1 cellular context compared by ENCODE assay signal in genomic region chr1:221708076-221708571, GRCh38.
TF ChIP-seq lines count a peak whose summit lies in the region.

No MANE protein-coding gene starts in this region.

TF ChIP-seq in K562, 482 proteins besides CTCF, POLR2A, EP300 and RAD21 (continued from another document and continues in another):
- peak; percentile 96 for TF ChIP-seq ZNF592 (IDR thresholded peaks at IDR 0.05)
- TF ChIP-seq GTF2E2 (tag; IDR thresholded peaks at IDR 0.05) = no peak
- TF ChIP-seq CHD4 (IDR thresholded peaks at IDR 0.05; ENCODE audit: insufficient read depth, insufficient replicate concordance, low read depth, low read length, poor library complexity, severe bottlenecking) = no peak
- no peak for TF ChIP-seq ZKSCAN3 (CRISPR knock-in tag; IDR thresholded peaks at IDR 0.05)
- peak; percentile 85 for TF ChIP-seq POLR2H (tag; IDR thresholded peaks at IDR 0.05; ENCODE audit: low read depth)
- no peak for TF ChIP-seq RBM15 (IDR thresholded peaks at IDR 0.05; ENCODE audit: insufficient read depth, low read length)
- no peak for TF ChIP-seq POU5F1 (IDR thresholded peaks at IDR 0.05; ENCODE audit: borderline replicate concordance, low read depth, low read length, partially characterized antibody)
- TF ChIP-seq SMAD4 (CRISPR knock-in tag; conservative IDR thresholded peaks at IDR 0.05) = peak; percentile 98
- TF ChIP-seq TFAM (CRISPR knock-in tag; conservative IDR thresholded peaks at IDR 0.05) = no peak
- TF ChIP-seq NRF1 (conservative IDR thresholded peaks at IDR 0.05 in 1 of 2, IDR thresholded peaks at IDR 0.05 in 1 of 2) = no peak
- TF ChIP-seq ZNF384 (IDR thresholded peaks at IDR 0.05; ENCODE audit: low read depth, low read length) = no peak
- TF ChIP-seq POLR2B (IDR thresholded peaks at IDR 0.05; ENCODE audit: low read depth, partially characterized antibody) = no peak
- TF ChIP-seq ZNF766 (CRISPR knock-in tag; conservative IDR thresholded peaks at IDR 0.05) = peak; percentile 92
- TF ChIP-seq SAP30 (IDR thresholded peaks at IDR 0.05; ENCODE audit: borderline replicate concordance, insufficient read depth, low read depth, low read length, poor library complexity, severe bottlenecking) = no peak
- TF ChIP-seq COPS2 (conservative IDR thresholded peaks at IDR 0.05) = no peak
- no peak for TF ChIP-seq NR2F6 (CRISPR knock-in tag; IDR thresholded peaks at IDR 0.05)
- peak; percentile 83 for TF ChIP-seq TCF3 (CRISPR knock-in tag; IDR thresholded peaks at IDR 0.05)
- no peak for TF ChIP-seq KDM2B (CRISPR knock-in tag; IDR thresholded peaks at IDR 0.05)
- no peak for TF ChIP-seq HIVEP1 (CRISPR knock-in tag; IDR thresholded peaks at IDR 0.05)
- TF ChIP-seq THRB (CRISPR knock-in tag; conservative IDR thresholded peaks at IDR 0.05) = no peak
- no peak; the same call in 1 of the 2 replicates for TF ChIP-seq IFI16 (CRISPR knock-in tag; IDR thresholded peaks at IDR 0.05)
- TF ChIP-seq MLLT1 (IDR thresholded peaks at IDR 0.05) = peak in 1 of 2 experiments; percentile 65; a peak in 2 of 4 replicates
- TF ChIP-seq MYNN (IDR thresholded peaks at IDR 0.05) = peak; percentile 87
- TF ChIP-seq MYNN (CRISPR knock-in tag; IDR thresholded peaks at IDR 0.05) = no peak
- TF ChIP-seq MCM3 (IDR thresholded peaks at IDR 0.05) = no peak
- TF ChIP-seq SIX5 (IDR thresholded peaks at IDR 0.05; ENCODE audit: borderline replicate concordance in 1 of 2, insufficient read depth in 1 of 2, low read depth in 1 of 2, low read length in 2 of 2) = no peak
- TF ChIP-seq CREM (IDR thresholded peaks at IDR 0.05; ENCODE audit: low read depth) = peak; percentile 52; the same call in 1 of the 2 replicates
- peak; percentile 40; the same call in 1 of the 2 replicates for TF ChIP-seq ILK (tag; IDR thresholded peaks at IDR 0.05; ENCODE audit: borderline replicate concordance, low read depth)
- TF ChIP-seq SMARCA4 (IDR thresholded peaks at IDR 0.05) = peak; percentile 94
- peak; percentile 73 for TF ChIP-seq FOXM1 (IDR thresholded peaks at IDR 0.05; ENCODE audit: low read depth)
- no peak for TF ChIP-seq FOXM1 (CRISPR knock-in tag; IDR thresholded peaks at IDR 0.05; ENCODE audit: low read depth)
- no peak for TF ChIP-seq NCOA2 (IDR thresholded peaks at IDR 0.05; ENCODE audit: partially characterized antibody in 2 of 2)
- no peak for TF ChIP-seq ZNF277 (CRISPR knock-in tag; IDR thresholded peaks at IDR 0.05; ENCODE audit: borderline replicate concordance)
- no peak for TF ChIP-seq ZZZ3 (IDR thresholded peaks at IDR 0.05)
- TF ChIP-seq HNRNPK (IDR thresholded peaks at IDR 0.05; ENCODE audit: low read depth, low read length, poor library complexity, severe bottlenecking) = no peak
- TF ChIP-seq ZNF609 (CRISPR knock-in tag; IDR thresholded peaks at IDR 0.05; ENCODE audit: borderline replicate concordance) = no peak
- TF ChIP-seq MTA3 (IDR thresholded peaks at IDR 0.05; ENCODE audit: borderline replicate concordance) = peak; percentile 90
- TF ChIP-seq SLC30A9 (CRISPR knock-in tag; IDR thresholded peaks at IDR 0.05) = no peak
- no peak for TF ChIP-seq STAT5B (CRISPR knock-in tag; IDR thresholded peaks at IDR 0.05)
- TF ChIP-seq ERF (CRISPR knock-in tag; IDR thresholded peaks at IDR 0.05) = no peak
- TF ChIP-seq ZFP91 (CRISPR knock-in tag; IDR thresholded peaks at IDR 0.05) = no peak
- TF ChIP-seq ZBTB9 (CRISPR knock-in tag; IDR thresholded peaks at IDR 0.05) = peak; percentile 83
- no peak for TF ChIP-seq CHCHD3 (CRISPR knock-in tag; IDR thresholded peaks at IDR 0.05)
- TF ChIP-seq ZC3H8 (IDR thresholded peaks at IDR 0.05) = no peak
- TF ChIP-seq FOXP1 (CRISPR knock-in tag; IDR thresholded peaks at IDR 0.05) = no peak
- peak in 1 of 2 experiments; percentile 97; a peak in 2 of 3 replicates for TF ChIP-seq CBX3 (IDR thresholded peaks at IDR 0.05; ENCODE audit: borderline replicate concordance in 1 of 2, low read length in 2 of 2)
- peak; percentile 85 for TF ChIP-seq HDAC2 (IDR thresholded peaks at IDR 0.05)
- peak; percentile 88 for TF ChIP-seq SMAD3 (CRISPR knock-in tag; conservative IDR thresholded peaks at IDR 0.05)
- TF ChIP-seq CREBBP (IDR thresholded peaks at IDR 0.05; ENCODE audit: low read depth, low read length) = no peak
- peak; percentile 89; the same call in 1 of the 2 replicates for TF ChIP-seq BRD4 (IDR thresholded peaks at IDR 0.05)
- TF ChIP-seq GMEB1 (CRISPR knock-in tag; IDR thresholded peaks at IDR 0.05) = peak; percentile 44; the same call in 1 of the 2 replicates
